Comparison of ENCODE assay signal across 1 cellular context in the genomic region with DNA sequence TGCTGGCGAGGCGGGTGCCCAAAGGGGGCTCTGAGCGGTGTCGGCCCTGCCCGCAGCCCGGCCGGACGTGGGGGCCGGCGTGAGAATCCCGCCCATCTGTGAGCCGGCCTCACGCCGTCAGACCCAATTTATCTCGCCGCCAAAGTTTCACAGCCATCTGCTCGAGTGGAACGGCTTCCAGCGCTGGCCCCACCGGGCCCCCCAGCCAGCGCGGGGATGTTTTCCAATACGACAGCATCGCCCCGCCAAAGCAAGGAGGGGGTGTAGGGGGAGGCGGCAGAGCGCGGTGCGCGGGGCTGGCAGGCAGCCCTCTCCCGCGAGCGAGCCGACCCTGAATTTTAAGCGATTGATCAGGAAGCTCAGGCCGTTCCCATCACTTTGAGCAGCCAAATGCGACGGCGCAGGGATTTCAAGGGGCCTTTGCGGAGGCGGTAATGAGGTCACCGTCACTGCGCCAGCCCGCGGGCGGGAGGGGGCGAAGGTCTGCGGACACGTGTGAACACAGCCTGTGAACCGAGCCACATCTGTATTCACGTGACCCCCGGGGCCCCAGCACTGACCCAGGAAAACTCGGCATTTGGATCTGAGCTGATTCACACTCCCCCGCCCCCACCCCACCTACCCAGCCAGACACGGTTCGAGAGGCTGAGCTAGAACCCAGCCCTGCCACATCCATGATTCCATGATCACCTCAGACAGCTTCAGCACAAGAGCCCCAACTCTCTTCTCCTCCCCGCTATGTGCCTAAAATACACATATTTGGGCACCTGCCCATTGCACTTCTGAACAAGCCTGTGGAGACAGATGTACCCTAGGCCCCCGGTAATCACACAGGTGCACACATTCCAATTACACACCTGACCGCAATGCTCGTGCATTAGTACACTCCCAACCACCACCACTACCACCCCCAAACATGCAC.
A peak's percentile ranks its signal among the peaks of the same experiment; 100 is the strongest.
TF ChIP-seq lines count a peak whose summit lies in the region.

No MANE protein-coding gene starts in this region.

TF ChIP-seq in HepG2, 621 proteins besides CTCF, POLR2A, EP300 and RAD21 (continued from another document and continues in another):
- TF ChIP-seq, protein P1, sequence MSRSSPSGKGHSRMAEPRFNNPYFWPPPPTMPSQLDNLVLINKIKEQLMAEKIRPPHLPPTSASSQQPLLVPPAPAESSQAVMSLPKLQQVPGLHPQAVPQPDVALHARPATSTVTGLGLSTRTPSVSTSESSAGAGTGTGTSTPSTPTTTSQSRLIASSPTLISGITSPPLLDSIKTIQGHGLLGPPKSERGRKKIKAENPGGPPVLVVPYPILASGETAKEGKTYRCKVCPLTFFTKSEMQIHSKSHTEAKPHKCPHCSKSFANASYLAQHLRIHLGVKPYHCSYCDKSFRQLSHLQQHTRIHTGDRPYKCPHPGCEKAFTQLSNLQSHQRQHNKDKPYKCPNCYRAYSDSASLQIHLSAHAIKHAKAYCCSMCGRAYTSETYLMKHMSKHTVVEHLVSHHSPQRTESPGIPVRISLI (CRISPR knock-in tag; IDR thresholded peaks at IDR 0.05; ENCODE audit: borderline replicate concordance), result no peak
- TF ChIP-seq KDM2A (CRISPR knock-in tag; IDR thresholded peaks at IDR 0.05; ENCODE audit: borderline replicate concordance, low read depth), result peak; percentile 46
- TF ChIP-seq CCDC6 (CRISPR knock-in tag; IDR thresholded peaks at IDR 0.05), result peak; percentile 58; the same call in 1 of the 2 replicates
- TF ChIP-seq RBM39 (IDR thresholded peaks at IDR 0.05; ENCODE audit: low read depth, low read length, poor library complexity, severe bottlenecking), result no peak
- peak; percentile 51 for TF ChIP-seq NR2C2 (CRISPR knock-in tag; IDR thresholded peaks at IDR 0.05; ENCODE audit: borderline replicate concordance)
- TF ChIP-seq TSC22D2 (CRISPR knock-in tag; IDR thresholded peaks at IDR 0.05; ENCODE audit: borderline replicate concordance), result 0 out of 2 replicates have a peak, but pooled peaks have one; percentile 19
- no peak for TF ChIP-seq KLF6 (CRISPR knock-in tag; IDR thresholded peaks at IDR 0.05)
- TF ChIP-seq, protein P2, sequence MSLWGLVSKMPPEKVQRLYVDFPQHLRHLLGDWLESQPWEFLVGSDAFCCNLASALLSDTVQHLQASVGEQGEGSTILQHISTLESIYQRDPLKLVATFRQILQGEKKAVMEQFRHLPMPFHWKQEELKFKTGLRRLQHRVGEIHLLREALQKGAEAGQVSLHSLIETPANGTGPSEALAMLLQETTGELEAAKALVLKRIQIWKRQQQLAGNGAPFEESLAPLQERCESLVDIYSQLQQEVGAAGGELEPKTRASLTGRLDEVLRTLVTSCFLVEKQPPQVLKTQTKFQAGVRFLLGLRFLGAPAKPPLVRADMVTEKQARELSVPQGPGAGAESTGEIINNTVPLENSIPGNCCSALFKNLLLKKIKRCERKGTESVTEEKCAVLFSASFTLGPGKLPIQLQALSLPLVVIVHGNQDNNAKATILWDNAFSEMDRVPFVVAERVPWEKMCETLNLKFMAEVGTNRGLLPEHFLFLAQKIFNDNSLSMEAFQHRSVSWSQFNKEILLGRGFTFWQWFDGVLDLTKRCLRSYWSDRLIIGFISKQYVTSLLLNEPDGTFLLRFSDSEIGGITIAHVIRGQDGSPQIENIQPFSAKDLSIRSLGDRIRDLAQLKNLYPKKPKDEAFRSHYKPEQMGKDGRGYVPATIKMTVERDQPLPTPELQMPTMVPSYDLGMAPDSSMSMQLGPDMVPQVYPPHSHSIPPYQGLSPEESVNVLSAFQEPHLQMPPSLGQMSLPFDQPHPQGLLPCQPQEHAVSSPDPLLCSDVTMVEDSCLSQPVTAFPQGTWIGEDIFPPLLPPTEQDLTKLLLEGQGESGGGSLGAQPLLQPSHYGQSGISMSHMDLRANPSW (CRISPR knock-in tag; IDR thresholded peaks at IDR 0.05; ENCODE audit: borderline replicate concordance), result no peak
- TF ChIP-seq ZNF605 (CRISPR knock-in tag; IDR thresholded peaks at IDR 0.05), result 0 out of 2 replicates have a peak, but pooled peaks have one; percentile 29
- no peak for TF ChIP-seq STAT5B (CRISPR knock-in tag; IDR thresholded peaks at IDR 0.05)
- TF ChIP-seq SOX13 (IDR thresholded peaks at IDR 0.05), result no peak
- no peak; a peak in 1 of 4 replicates for TF ChIP-seq SOX13 (CRISPR knock-in tag; conservative IDR thresholded peaks at IDR 0.05 in 1 of 2, IDR thresholded peaks at IDR 0.05 in 1 of 2)
- no peak for TF ChIP-seq ZNF616 (CRISPR knock-in tag; IDR thresholded peaks at IDR 0.05; ENCODE audit: low read depth)
- peak; percentile 64; the same call in 1 of the 2 replicates for TF ChIP-seq TARDBP (CRISPR knock-in tag; IDR thresholded peaks at IDR 0.05)
- no peak; the same call in 1 of the 2 replicates for TF ChIP-seq FOXO1 (CRISPR knock-in tag; IDR thresholded peaks at IDR 0.05)
- no peak for TF ChIP-seq SMAD9 (CRISPR knock-in tag; IDR thresholded peaks at IDR 0.05)
- TF ChIP-seq ZNF546 (CRISPR knock-in tag; conservative IDR thresholded peaks at IDR 0.05), result 0 out of 2 replicates have a peak, but pooled peaks have one; percentile 62
- TF ChIP-seq, protein P3, sequence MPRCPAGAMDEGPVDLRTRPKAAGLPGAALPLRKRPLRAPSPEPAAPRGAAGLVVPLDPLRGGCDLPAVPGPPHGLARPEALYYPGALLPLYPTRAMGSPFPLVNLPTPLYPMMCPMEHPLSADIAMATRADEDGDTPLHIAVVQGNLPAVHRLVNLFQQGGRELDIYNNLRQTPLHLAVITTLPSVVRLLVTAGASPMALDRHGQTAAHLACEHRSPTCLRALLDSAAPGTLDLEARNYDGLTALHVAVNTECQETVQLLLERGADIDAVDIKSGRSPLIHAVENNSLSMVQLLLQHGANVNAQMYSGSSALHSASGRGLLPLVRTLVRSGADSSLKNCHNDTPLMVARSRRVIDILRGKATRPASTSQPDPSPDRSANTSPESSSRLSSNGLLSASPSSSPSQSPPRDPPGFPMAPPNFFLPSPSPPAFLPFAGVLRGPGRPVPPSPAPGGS (CRISPR knock-in tag; IDR thresholded peaks at IDR 0.05), result peak; percentile 23; the same call in 1 of the 2 replicates
- no peak for TF ChIP-seq PTBP1 (IDR thresholded peaks at IDR 0.05; ENCODE audit: low read depth, low read length, poor library complexity, severe bottlenecking)
- TF ChIP-seq, protein P4, sequence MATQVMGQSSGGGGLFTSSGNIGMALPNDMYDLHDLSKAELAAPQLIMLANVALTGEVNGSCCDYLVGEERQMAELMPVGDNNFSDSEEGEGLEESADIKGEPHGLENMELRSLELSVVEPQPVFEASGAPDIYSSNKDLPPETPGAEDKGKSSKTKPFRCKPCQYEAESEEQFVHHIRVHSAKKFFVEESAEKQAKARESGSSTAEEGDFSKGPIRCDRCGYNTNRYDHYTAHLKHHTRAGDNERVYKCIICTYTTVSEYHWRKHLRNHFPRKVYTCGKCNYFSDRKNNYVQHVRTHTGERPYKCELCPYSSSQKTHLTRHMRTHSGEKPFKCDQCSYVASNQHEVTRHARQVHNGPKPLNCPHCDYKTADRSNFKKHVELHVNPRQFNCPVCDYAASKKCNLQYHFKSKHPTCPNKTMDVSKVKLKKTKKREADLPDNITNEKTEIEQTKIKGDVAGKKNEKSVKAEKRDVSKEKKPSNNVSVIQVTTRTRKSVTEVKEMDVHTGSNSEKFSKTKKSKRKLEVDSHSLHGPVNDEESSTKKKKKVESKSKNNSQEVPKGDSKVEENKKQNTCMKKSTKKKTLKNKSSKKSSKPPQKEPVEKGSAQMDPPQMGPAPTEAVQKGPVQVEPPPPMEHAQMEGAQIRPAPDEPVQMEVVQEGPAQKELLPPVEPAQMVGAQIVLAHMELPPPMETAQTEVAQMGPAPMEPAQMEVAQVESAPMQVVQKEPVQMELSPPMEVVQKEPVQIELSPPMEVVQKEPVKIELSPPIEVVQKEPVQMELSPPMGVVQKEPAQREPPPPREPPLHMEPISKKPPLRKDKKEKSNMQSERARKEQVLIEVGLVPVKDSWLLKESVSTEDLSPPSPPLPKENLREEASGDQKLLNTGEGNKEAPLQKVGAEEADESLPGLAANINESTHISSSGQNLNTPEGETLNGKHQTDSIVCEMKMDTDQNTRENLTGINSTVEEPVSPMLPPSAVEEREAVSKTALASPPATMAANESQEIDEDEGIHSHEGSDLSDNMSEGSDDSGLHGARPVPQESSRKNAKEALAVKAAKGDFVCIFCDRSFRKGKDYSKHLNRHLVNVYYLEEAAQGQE (IDR thresholded peaks at IDR 0.05; ENCODE audit: borderline replicate concordance in 1 of 2, low read depth in 1 of 2, low read length in 2 of 2), result no peak
- peak; percentile 60; the same call in 1 of the 2 replicates for TF ChIP-seq ZNF232 (CRISPR knock-in tag; IDR thresholded peaks at IDR 0.05; ENCODE audit: borderline replicate concordance)
- TF ChIP-seq, protein P5, sequence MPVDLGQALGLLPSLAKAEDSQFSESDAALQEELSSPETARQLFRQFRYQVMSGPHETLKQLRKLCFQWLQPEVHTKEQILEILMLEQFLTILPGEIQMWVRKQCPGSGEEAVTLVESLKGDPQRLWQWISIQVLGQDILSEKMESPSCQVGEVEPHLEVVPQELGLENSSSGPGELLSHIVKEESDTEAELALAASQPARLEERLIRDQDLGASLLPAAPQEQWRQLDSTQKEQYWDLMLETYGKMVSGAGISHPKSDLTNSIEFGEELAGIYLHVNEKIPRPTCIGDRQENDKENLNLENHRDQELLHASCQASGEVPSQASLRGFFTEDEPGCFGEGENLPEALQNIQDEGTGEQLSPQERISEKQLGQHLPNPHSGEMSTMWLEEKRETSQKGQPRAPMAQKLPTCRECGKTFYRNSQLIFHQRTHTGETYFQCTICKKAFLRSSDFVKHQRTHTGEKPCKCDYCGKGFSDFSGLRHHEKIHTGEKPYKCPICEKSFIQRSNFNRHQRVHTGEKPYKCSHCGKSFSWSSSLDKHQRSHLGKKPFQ (CRISPR knock-in tag; IDR thresholded peaks at IDR 0.05; ENCODE audit: insufficient replicate concordance), result peak; percentile 97
- no peak for TF ChIP-seq SMYD3 (CRISPR knock-in tag; IDR thresholded peaks at IDR 0.05)
- TF ChIP-seq HIVEP1 (CRISPR knock-in tag; IDR thresholded peaks at IDR 0.05), result peak; percentile 76
- no peak for TF ChIP-seq IKZF1 (IDR thresholded peaks at IDR 0.05)
- no peak for TF ChIP-seq REXO4 (CRISPR knock-in tag; IDR thresholded peaks at IDR 0.05; ENCODE audit: borderline replicate concordance)
- TF ChIP-seq, protein P6, sequence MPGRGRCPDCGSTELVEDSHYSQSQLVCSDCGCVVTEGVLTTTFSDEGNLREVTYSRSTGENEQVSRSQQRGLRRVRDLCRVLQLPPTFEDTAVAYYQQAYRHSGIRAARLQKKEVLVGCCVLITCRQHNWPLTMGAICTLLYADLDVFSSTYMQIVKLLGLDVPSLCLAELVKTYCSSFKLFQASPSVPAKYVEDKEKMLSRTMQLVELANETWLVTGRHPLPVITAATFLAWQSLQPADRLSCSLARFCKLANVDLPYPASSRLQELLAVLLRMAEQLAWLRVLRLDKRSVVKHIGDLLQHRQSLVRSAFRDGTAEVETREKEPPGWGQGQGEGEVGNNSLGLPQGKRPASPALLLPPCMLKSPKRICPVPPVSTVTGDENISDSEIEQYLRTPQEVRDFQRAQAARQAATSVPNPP (CRISPR knock-in tag; IDR thresholded peaks at IDR 0.05), result no peak
- TF ChIP-seq, protein P7, sequence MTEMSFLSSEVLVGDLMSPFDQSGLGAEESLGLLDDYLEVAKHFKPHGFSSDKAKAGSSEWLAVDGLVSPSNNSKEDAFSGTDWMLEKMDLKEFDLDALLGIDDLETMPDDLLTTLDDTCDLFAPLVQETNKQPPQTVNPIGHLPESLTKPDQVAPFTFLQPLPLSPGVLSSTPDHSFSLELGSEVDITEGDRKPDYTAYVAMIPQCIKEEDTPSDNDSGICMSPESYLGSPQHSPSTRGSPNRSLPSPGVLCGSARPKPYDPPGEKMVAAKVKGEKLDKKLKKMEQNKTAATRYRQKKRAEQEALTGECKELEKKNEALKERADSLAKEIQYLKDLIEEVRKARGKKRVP (CRISPR knock-in tag; IDR thresholded peaks at IDR 0.05), result no peak
- no peak for TF ChIP-seq ZBTB7A (CRISPR knock-in tag; IDR thresholded peaks at IDR 0.05)
- TF ChIP-seq ZNF570 (CRISPR knock-in tag; IDR thresholded peaks at IDR 0.05; ENCODE audit: borderline replicate concordance), result no peak
